In the genomic region with DNA sequence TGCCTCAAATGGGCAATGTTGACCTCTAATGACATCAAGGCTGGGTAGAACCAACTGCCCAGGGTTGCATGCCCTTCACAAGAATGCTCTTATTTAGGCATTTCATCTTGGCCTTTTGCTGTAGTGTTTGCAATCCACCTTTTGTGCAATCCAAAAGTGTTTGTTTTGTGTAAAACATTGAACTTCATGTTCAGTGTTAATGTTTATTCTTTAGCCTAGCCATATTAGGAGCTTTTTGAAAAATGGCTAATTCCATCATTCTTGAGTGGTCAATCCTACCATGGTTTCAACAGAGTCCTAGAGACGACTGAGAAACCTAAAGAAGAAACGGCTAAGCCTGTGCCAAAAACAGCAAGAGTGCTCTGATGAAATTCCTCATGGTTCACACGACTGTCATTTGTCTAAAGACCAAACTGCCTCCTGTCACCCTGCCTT, we compare ENCODE assay signal across 22 cellular contexts.
"Had no signal": no experiment of that assay in that cellular context is flagged by ENCODE, and none has a peak within 500 bp of the region (broad histone marks: within the 10 kb centered on the region; RNA-seq: fewer than 3 reads in every experiment).

No MANE protein-coding gene starts in this region.

- ATAC-seq: activated T-helper 17 cell treated with anti-CD3 and anti-CD28 coated beads, Interleukin-2, amount 50 U/mL, for 72 hours; effector memory CD8-positive, alpha-beta T cell; heart left ventricle; left colon; right cardiac atrium; stimulated activated effector memory CD8-positive, alpha-beta T cell treated with anti-CD3 and anti-CD28 coated beads, Interleukin-12 subunit alpha, Interleukin-12 subunit beta, amount 100 ng/mL, for 72 hours; stimulated activated naive CD8-positive, alpha-beta T cell treated with anti-CD3 and anti-CD28 coated beads, Interleukin-15, amount 100 ng/mL, for 72 hours; WTC11 had no signal

- H2AFZ ChIP-seq: parathyroid adenoma had no signal

- H3K9me3 ChIP-seq: adrenal gland, ascending aorta, colonic mucosa, esophagus squamous epithelium, tibial artery had no signal

- FAIRE-seq: small intestine had no signal

- H3K79me2 ChIP-seq: parathyroid adenoma had no signal

- H3K4me1 ChIP-seq: ascending aorta, parathyroid adenoma, tibial artery had no signal

- H3K9ac ChIP-seq: parathyroid adenoma had no signal

- H3K4me3 ChIP-seq: adrenal gland, ascending aorta, colonic mucosa, dorsolateral prefrontal cortex, esophagus squamous epithelium, heart left ventricle, tibial artery had no signal

- DNase-seq: activated CD8-positive, alpha-beta memory T cell treated with anti-CD3 and anti-CD28 coated beads for 24 hours; activated CD8-positive, alpha-beta memory T cell treated with anti-CD3 and anti-CD28 coated beads, Interleukin-2, amount 50 U/mL, for 4 hours; activated T-cell treated with anti-CD3 and anti-CD28 coated beads, Interleukin-2, amount 50 U/mL, for 24 hours; adrenal gland; colonic mucosa; dorsolateral prefrontal cortex; effector memory CD8-positive, alpha-beta T cell; esophagus squamous epithelium; heart left ventricle; islet precursor cell; left colon; nephron progenitor cell; right cardiac atrium; small intestine; stimulated activated CD4-positive, alpha-beta T cell treated with anti-CD3 and anti-CD28 coated beads, Interleukin-2, amount 100 ng/mL, for 24 hours; stimulated activated naive CD8-positive, alpha-beta T cell treated with anti-CD3 and anti-CD28 coated beads, Interleukin-15, amount 100 ng/mL, for 72 hours; tibial artery had no signal

- H3K27ac ChIP-seq: adrenal gland, ascending aorta, colonic mucosa, dorsolateral prefrontal cortex, esophagus squamous epithelium, heart left ventricle, parathyroid adenoma, tibial artery had no signal

- H3K36me3 ChIP-seq: adrenal gland, ascending aorta, colonic mucosa, esophagus squamous epithelium, heart left ventricle, tibial artery had no signal

- H3K27me3 ChIP-seq: adrenal gland, ascending aorta, colonic mucosa, dorsolateral prefrontal cortex, esophagus squamous epithelium, heart left ventricle, tibial artery had no signal
